Comparison of ENCODE assay signal across 1 cellular context in the genomic region with DNA sequence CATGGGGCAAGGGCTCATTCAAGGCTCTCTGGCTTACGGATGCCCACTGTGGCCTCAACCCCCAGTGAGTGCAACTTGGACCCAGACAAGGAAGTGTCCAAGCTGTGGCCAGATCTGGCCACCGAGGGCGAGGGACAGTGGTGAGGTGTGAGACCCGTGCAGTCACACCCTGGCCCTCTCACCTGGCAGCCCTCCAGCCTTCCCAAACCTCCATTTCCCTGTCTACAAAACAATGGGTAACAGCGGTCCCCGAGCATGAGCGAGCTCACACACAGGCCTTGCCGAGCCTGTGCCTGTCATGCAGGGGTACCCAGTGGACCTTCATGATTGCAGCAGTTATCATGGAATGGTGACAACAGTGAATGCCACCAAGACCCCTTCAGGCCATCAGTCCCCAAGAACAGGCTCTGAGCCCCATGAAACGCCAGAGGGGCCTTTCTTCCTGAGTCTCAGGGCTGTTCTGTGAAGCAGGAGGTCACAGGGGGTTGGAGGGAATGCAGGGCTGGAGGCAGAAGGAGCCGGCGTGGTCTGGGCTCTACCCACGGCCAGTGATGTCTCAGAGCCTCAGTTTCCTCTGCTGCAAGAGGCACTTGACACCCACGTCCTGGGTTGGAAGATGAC.
TF ChIP-seq lines count a peak whose summit lies in the region.

No MANE protein-coding gene starts in this region.

TF ChIP-seq in IMR-90, 13 proteins besides CTCF, POLR2A, EP300 and RAD21:
- TF ChIP-seq, protein P1, sequence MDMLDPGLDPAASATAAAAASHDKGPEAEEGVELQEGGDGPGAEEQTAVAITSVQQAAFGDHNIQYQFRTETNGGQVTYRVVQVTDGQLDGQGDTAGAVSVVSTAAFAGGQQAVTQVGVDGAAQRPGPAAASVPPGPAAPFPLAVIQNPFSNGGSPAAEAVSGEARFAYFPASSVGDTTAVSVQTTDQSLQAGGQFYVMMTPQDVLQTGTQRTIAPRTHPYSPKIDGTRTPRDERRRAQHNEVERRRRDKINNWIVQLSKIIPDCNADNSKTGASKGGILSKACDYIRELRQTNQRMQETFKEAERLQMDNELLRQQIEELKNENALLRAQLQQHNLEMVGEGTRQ (IDR thresholded peaks at IDR 0.05; ENCODE audit: low read depth, low read length) = no peak
- TF ChIP-seq RCOR1 (IDR thresholded peaks at IDR 0.05; ENCODE audit: insufficient replicate concordance, low read length) (no peak), MAFK (IDR thresholded peaks at IDR 0.05; ENCODE audit: low read depth, low read length) (no peak), FOS (IDR thresholded peaks at IDR 0.05; ENCODE audit: low read depth, low read length) (no peak), MAZ (IDR thresholded peaks at IDR 0.05; ENCODE audit: borderline replicate concordance, low read depth, low read length) (no peak), RFX5 (IDR thresholded peaks at IDR 0.05; ENCODE audit: low read depth, low read length) (no peak), NFE2L2 (IDR thresholded peaks at IDR 0.05; ENCODE audit: low read depth, low read length) (no peak), SMC3 (IDR thresholded peaks at IDR 0.05; ENCODE audit: low read depth, low read length) (no peak), MXI1 (IDR thresholded peaks at IDR 0.05; ENCODE audit: borderline replicate concordance, low read depth, low read length) (no peak), CEBPB (IDR thresholded peaks at IDR 0.05; ENCODE audit: low read depth, low read length) (no peak), BHLHE40 (IDR thresholded peaks at IDR 0.05; ENCODE audit: low read depth, low read length) (no peak), CHD1 (IDR thresholded peaks at IDR 0.05; ENCODE audit: low read depth, low read length) (no peak)
- TF ChIP-seq, protein P2, sequence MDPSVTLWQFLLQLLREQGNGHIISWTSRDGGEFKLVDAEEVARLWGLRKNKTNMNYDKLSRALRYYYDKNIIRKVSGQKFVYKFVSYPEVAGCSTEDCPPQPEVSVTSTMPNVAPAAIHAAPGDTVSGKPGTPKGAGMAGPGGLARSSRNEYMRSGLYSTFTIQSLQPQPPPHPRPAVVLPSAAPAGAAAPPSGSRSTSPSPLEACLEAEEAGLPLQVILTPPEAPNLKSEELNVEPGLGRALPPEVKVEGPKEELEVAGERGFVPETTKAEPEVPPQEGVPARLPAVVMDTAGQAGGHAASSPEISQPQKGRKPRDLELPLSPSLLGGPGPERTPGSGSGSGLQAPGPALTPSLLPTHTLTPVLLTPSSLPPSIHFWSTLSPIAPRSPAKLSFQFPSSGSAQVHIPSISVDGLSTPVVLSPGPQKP (IDR thresholded peaks at IDR 0.05; ENCODE audit: borderline replicate concordance, low read depth, low read length) = no peak
